Comparison of ENCODE assay signal across 11 cellular contexts in the genomic region with DNA sequence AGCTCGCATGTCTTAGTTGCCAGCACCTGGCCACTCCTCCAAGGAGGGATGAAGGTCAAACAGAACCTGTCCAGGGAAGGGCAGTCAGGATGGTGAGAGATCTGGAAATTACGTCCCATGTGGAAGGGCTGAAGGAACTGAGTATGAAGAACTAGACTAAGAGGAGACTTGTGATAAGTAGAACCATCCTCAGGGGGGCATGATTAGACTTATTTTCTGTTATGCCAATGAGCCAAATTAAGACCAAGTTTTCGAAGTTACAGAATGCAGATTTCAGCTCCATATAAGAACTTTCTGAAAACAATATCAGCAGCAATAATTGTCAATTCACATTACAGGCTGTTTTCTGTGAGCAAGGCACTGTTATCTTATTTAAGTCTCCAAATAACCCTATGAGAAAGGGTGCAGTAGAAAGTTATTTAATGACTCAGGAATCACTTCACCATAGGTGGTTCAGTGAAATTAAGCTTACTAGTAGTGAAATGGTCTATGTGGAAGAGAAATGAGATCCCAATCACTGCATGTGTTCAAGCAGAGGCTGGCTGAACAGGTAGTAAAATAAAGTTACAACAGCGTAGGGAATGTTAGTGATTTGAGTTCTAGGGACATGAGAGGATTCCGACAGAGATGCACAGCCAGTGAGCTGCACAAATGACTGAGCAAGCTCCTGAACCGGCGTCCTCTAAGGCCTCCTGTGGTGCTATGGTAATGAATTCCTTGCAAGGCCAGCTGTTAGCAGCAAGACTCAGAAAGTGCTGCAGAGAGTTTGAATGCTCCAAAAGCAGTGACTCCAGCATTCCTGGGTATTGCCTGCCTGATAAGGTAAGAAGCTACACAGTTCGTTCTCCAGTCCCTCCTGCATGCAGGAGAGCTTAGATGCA. TPM values are rescaled to one million over a fixed set of nuclear protein-coding genes. Genes with fewer than 3 reads are reported as not detected.
A peak's percentile ranks its signal among the peaks of the same experiment; 100 is the strongest.
DNase-seq lines count a peak whose midpoint lies in the region; ATAC-seq and TF ChIP-seq lines count a peak whose summit lies in the region.
"Had no signal": no experiment of that assay in that cellular context is flagged by ENCODE, and none has a peak within 500 bp of the region (broad histone marks: within the 10 kb centered on the region; RNA-seq: fewer than 3 reads in every experiment).

No MANE protein-coding gene starts in this region.

- ATAC-seq in RWPE2 (ENCODE audit: low read depth) (no peak), HG03108 (IDR thresholded peaks at IDR 0.05; ENCODE audit: unreplicated experiment) (no peak), HG03175 (IDR thresholded peaks at IDR 0.05; ENCODE audit: unreplicated experiment) (no peak), T-cell (replicated peaks in 1 of 4) (no peak)
- ATAC-seq: stimulated activated memory B cell treated with anti-CD40 and anti-IgM and Interleukin-4, amounts not matched to agents 10 μg/mL and 1 μg/mL and 100 μg/mL, for 72 hours had no signal

- H3K4me1 Mint-ChIP-seq in glutamatergic neuron (ENCODE audit: low read depth, unreplicated experiment) (peaks cover 7% of the 10 kb centered on the region), T-cell (peaks cover 5 to 10% (median 9%) of the 10 kb centered on the region in 3 donors)

- peak; percentile 9 for TF ChIP-seq CTCF in HL-60 (IDR thresholded peaks at IDR 0.05; ENCODE audit: insufficient read depth, low read length)
- TF ChIP-seq CTCF in RWPE2 (IDR thresholded peaks at IDR 0.05; ENCODE audit: poor library complexity, severe bottlenecking), result peak; percentile 23
- TF ChIP-seq CTCF in fibroblast of pulmonary artery (IDR thresholded peaks at IDR 0.05; ENCODE audit: low read length, missing control alignments), result no peak
- no peak for TF ChIP-seq CTCF in glutamatergic neuron (IDR thresholded peaks at IDR 0.05; ENCODE audit: partially characterized antibody, unreplicated experiment)

- H3K27ac Mint-ChIP-seq in glutamatergic neuron (ENCODE audit: unreplicated experiment) (no peak overlapping the region), T-cell (no peak overlapping the region)
- H3K27ac Mint-ChIP-seq: stimulated activated memory B cell treated with anti-CD40 and anti-IgM and Interleukin-4, amounts not matched to agents 10 μg/mL and 1 μg/mL and 100 μg/mL, for 72 hours had no signal

- H3K36me3 Mint-ChIP-seq in glutamatergic neuron (ENCODE audit: unreplicated experiment) (no peaks in the 10 kb centered on the region), T-cell (no peaks in the 10 kb centered on the region)
- H3K36me3 Mint-ChIP-seq: stimulated activated memory B cell treated with anti-CD40 and anti-IgM and Interleukin-4, amounts not matched to agents 10 μg/mL and 1 μg/mL and 100 μg/mL, for 72 hours had no signal

- H3K36me3 ChIP-seq in RWPE2 (ENCODE audit: low read depth), result no peaks in the 10 kb centered on the region
- H3K36me3 ChIP-seq: spleen had no signal

- peak; percentile 16 for DNase-seq in DMS114 treated with DMSO at 0.1 percent for 48 hours (lab: John Stamatoyannopoulos, UW; ENCODE audit: unreplicated experiment)
- DNase-seq in HL-60 (ENCODE audit: low read depth in 1 of 2, low spot score in 1 of 2), result peak in 1 of 2 experiments; percentile 40
- DNase-seq in RWPE2 (ENCODE audit: low spot score), result no peak
- peak; percentile 49 for DNase-seq in fibroblast of pulmonary artery (ENCODE audit: low read depth)
- no peak for DNase-seq in glutamatergic neuron
- DNase-seq in T-cell, result no peak
- DNase-seq: spleen had no signal

- no peak overlapping the region for H3K4me3 Mint-ChIP-seq in glutamatergic neuron (ENCODE audit: unreplicated experiment)
- no peak overlapping the region for H3K4me3 Mint-ChIP-seq in T-cell
- H3K4me3 Mint-ChIP-seq: stimulated activated memory B cell treated with anti-CD40 and anti-IgM and Interleukin-4, amounts not matched to agents 10 μg/mL and 1 μg/mL and 100 μg/mL, for 72 hours had no signal

- H3K27me3 ChIP-seq in HL-60 (ENCODE audit: insufficient read depth, poor library complexity, severe bottlenecking) (no peaks in the 10 kb centered on the region), RWPE2 (ENCODE audit: insufficient read depth, poor library complexity, severe bottlenecking) (no peaks in the 10 kb centered on the region)
- H3K27me3 ChIP-seq: spleen had no signal

- H3K4me1 ChIP-seq in RWPE2 (ENCODE audit: insufficient read depth, poor library complexity, severe bottlenecking), result no peaks in the 10 kb centered on the region

- H3K27ac ChIP-seq in HL-60 (replicated peaks) (no peak overlapping the region), RWPE2 (ENCODE audit: poor library complexity, severe bottlenecking) (no peak overlapping the region)
- H3K27ac ChIP-seq: coronary artery, spleen had no signal

- POLR2A ChIA-PET in T-cell (lab: Charles Lee), result no interaction called here

- H3K9me3 Mint-ChIP-seq in glutamatergic neuron (ENCODE audit: unreplicated experiment) (peaks cover 2% of the 10 kb centered on the region), T-cell (no peaks in the 10 kb centered on the region)
- H3K9me3 Mint-ChIP-seq: stimulated activated memory B cell treated with anti-CD40 and anti-IgM and Interleukin-4, amounts not matched to agents 10 μg/mL and 1 μg/mL and 100 μg/mL, for 72 hours had no signal

- H3K9me3 ChIP-seq in RWPE2 (ENCODE audit: severe bottlenecking), result no peaks in the 10 kb centered on the region
- H3K9me3 ChIP-seq: spleen had no signal

- no peak overlapping the region for H3K4me3 ChIP-seq in HL-60 (replicated peaks; ENCODE audit: insufficient read depth, low read length)
- H3K4me3 ChIP-seq in RWPE2 (ENCODE audit: severe bottlenecking), result no peak overlapping the region
- no peak overlapping the region for H3K4me3 ChIP-seq in fibroblast of pulmonary artery (replicated peaks; ENCODE audit: low read depth, low read length)
- H3K4me3 ChIP-seq: coronary artery, spleen had no signal

- CTCF ChIA-PET in T-cell (lab: Charles Lee), result no interaction called here

- H3K27me3 Mint-ChIP-seq in glutamatergic neuron (ENCODE audit: unreplicated experiment), result peaks cover under 1% of the 10 kb centered on the region
- H3K27me3 Mint-ChIP-seq in T-cell, result peaks cover 0 to 3% of the 10 kb centered on the region in 2 donors

RNA-seq across cellular contexts. Expression of gene DYM, which starts 4.5 kb away (rescaled TPM):
- 39.0 TPM for total RNA-seq in glutamatergic neuron (ENCODE audit: unreplicated experiment)
- 10 to 100 TPM; 57.5 to 76.8 (median 61.6) TPM for total RNA-seq in T-cell

RNA-seq across cellular contexts. Expression of gene C18orf32, which starts 22.1 kb away (rescaled TPM):
- 122 TPM for total RNA-seq in glutamatergic neuron (ENCODE audit: unreplicated experiment)
- 10 to 100 TPM; 26.0 to 45.2 (median 40.2) TPM for total RNA-seq in T-cell

RNA-seq across cellular contexts. Expression of gene RPL17, which starts 27.3 kb away (rescaled TPM):
- total RNA-seq in glutamatergic neuron (ENCODE audit: unreplicated experiment) (990 TPM), T-cell (1,000 to 10,000 TPM; 2,227 to 2,547 (median 2,295) TPM)

Comparison
In these comparisons a context has a peak if more than half of its experiments do, and no peak if none do; other contexts are left out.
1. DNase-seq: peak in DMS114 treated with DMSO at 0.1 percent for 48 hours (single experiment) and fibroblast of pulmonary artery (single experiment); none in RWPE2 (single experiment), glutamatergic neuron (single experiment) and T-cell (0 of 34).
2. CTCF ChIP-seq: peak in HL-60 (single experiment) and RWPE2 (single experiment); none in fibroblast of pulmonary artery (single experiment) and glutamatergic neuron (single experiment).